Comparison of ENCODE assay signal across 1 cellular context in the genomic region with DNA sequence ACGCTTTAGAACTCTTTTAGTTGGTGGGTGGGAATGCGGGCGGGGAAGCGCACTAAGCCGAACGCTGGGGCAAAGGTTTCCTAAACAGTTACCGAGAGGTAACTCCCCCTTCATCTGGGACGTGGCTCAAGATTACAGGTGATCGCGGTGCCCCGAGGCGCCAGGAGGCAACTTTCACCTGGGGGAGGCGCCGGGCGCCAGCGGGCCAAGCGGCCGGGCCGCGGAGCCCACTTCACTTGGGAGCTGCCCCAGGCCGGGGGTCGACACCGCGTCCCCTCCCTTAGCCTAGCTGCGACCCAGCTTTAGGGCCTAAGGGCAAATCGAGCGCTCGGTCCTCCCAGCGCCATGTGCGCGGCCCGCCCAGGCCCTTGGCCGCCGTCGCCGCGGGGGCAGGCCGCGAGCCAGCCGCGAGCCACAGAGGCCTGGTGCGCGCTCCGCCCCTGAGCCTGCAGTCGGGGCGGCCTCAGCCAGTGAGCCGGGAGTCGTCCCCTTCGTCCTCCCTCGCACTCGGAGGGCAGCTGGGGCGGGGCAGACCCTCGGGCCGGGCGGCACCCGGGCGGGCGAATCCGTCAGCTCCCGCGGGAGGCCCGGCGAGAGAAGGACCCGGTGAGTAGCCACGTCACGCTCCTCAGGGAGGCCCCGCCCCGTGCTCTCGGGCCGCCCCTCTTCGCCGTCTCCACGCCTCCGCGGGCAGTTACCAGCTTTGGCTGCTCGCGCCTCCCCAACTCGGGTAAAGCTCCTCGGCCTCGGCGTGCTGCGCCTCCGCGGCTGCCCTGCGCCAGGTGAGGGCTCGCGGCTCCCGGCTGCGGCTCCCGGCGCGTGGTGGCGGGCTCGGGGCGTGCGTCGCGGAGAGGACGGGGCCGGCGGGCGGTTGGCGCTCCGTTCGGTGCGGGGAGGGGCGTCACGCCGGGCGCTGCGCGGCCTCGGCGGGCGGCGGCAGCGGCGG.
TF ChIP-seq lines count a peak whose summit lies in the region.

A gene (plus strand): TSS at position 693 of the 946 bp plus-strand sequence. CDS start 13,640 bp downstream, outside the sequence.

TF ChIP-seq in HCT116, 20 proteins besides CTCF, POLR2A, EP300 and RAD21 (continued from another document):
- TF ChIP-seq, protein P1, sequence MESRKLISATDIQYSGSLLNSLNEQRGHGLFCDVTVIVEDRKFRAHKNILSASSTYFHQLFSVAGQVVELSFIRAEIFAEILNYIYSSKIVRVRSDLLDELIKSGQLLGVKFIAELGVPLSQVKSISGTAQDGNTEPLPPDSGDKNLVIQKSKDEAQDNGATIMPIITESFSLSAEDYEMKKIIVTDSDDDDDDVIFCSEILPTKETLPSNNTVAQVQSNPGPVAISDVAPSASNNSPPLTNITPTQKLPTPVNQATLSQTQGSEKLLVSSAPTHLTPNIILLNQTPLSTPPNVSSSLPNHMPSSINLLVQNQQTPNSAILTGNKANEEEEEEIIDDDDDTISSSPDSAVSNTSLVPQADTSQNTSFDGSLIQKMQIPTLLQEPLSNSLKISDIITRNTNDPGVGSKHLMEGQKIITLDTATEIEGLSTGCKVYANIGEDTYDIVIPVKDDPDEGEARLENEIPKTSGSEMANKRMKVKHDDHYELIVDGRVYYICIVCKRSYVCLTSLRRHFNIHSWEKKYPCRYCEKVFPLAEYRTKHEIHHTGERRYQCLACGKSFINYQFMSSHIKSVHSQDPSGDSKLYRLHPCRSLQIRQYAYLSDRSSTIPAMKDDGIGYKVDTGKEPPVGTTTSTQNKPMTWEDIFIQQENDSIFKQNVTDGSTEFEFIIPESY (IDR thresholded peaks at IDR 0.05; ENCODE audit: extremely low read depth, insufficient replicate concordance, low read length): peak; percentile 76
- TF ChIP-seq, protein P2, sequence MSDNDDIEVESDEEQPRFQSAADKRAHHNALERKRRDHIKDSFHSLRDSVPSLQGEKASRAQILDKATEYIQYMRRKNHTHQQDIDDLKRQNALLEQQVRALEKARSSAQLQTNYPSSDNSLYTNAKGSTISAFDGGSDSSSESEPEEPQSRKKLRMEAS (IDR thresholded peaks at IDR 0.05): peak; percentile 83
- TF ChIP-seq CBX3 (IDR thresholded peaks at IDR 0.05; ENCODE audit: low read depth): peak; percentile 63
- TF ChIP-seq, protein P3, sequence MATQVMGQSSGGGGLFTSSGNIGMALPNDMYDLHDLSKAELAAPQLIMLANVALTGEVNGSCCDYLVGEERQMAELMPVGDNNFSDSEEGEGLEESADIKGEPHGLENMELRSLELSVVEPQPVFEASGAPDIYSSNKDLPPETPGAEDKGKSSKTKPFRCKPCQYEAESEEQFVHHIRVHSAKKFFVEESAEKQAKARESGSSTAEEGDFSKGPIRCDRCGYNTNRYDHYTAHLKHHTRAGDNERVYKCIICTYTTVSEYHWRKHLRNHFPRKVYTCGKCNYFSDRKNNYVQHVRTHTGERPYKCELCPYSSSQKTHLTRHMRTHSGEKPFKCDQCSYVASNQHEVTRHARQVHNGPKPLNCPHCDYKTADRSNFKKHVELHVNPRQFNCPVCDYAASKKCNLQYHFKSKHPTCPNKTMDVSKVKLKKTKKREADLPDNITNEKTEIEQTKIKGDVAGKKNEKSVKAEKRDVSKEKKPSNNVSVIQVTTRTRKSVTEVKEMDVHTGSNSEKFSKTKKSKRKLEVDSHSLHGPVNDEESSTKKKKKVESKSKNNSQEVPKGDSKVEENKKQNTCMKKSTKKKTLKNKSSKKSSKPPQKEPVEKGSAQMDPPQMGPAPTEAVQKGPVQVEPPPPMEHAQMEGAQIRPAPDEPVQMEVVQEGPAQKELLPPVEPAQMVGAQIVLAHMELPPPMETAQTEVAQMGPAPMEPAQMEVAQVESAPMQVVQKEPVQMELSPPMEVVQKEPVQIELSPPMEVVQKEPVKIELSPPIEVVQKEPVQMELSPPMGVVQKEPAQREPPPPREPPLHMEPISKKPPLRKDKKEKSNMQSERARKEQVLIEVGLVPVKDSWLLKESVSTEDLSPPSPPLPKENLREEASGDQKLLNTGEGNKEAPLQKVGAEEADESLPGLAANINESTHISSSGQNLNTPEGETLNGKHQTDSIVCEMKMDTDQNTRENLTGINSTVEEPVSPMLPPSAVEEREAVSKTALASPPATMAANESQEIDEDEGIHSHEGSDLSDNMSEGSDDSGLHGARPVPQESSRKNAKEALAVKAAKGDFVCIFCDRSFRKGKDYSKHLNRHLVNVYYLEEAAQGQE (IDR thresholded peaks at IDR 0.05; ENCODE audit: low read depth): no peak
- no peak for TF ChIP-seq EZH2phosphoT487 (IDR thresholded peaks at IDR 0.05; ENCODE audit: borderline replicate concordance)
- TF ChIP-seq SIN3A (IDR thresholded peaks at IDR 0.05; ENCODE audit: low read depth): peak; percentile 86
- TF ChIP-seq POLR2AphosphoS5 (IDR thresholded peaks at IDR 0.05; ENCODE audit: low read depth, low read length): peak; percentile 96
- TF ChIP-seq SRF (IDR thresholded peaks at IDR 0.05; ENCODE audit: low read depth): no peak; the same call in 1 of the 2 replicates
- TF ChIP-seq ZNF274 (IDR thresholded peaks at IDR 0.05; ENCODE audit: low read depth, low read length): no peak
- TF ChIP-seq ELF1 (IDR thresholded peaks at IDR 0.05; ENCODE audit: borderline replicate concordance, low read depth): no peak
- TF ChIP-seq, protein P4, sequence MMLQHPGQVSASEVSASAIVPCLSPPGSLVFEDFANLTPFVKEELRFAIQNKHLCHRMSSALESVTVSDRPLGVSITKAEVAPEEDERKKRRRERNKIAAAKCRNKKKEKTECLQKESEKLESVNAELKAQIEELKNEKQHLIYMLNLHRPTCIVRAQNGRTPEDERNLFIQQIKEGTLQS (IDR thresholded peaks at IDR 0.05): no peak
- no peak for TF ChIP-seq JUND (IDR thresholded peaks at IDR 0.05)
- no peak for TF ChIP-seq EZH2 (IDR thresholded peaks at IDR 0.05)
- peak; percentile 99 for TF ChIP-seq ZFX (IDR thresholded peaks at IDR 0.05)
- TF ChIP-seq EGR1 (IDR thresholded peaks at IDR 0.05; ENCODE audit: low read depth): peak; percentile 45
- peak; percentile 57 for TF ChIP-seq YY1 (IDR thresholded peaks at IDR 0.05; ENCODE audit: extremely low read depth, insufficient replicate concordance, low read depth, low read length)
- no peak for TF ChIP-seq TCF7L2 (IDR thresholded peaks at IDR 0.05; ENCODE audit: borderline replicate concordance, extremely low read depth, insufficient read depth, insufficient read length)
